Comparison of ENCODE assay signal across 19 cellular contexts in genomic region chr10:5506751-5507648, GRCh38. TPM values are rescaled to one million over a fixed set of nuclear protein-coding genes. Genes with fewer than 3 reads are reported as not detected.
DNase-seq lines count a peak whose midpoint lies in the region; ATAC-seq and TF ChIP-seq lines count a peak whose summit lies in the region.
"Had no signal": no experiment of that assay in that cellular context is flagged by ENCODE, and none has a peak within 500 bp of the region (broad histone marks: within the 10 kb centered on the region; RNA-seq: fewer than 3 reads in every experiment).

No MANE protein-coding gene starts in this region.

- no peaks in the 10 kb centered on the region for H3K36me3 Mint-ChIP-seq in activated naive CD4-positive, alpha-beta T cell treated with anti-CD3 and anti-CD28 coated beads, Interleukin-2, amount 10 ng/mL, durations not matched to agents 7 days and 5 days
- no peaks in the 10 kb centered on the region for H3K36me3 Mint-ChIP-seq in activated naive CD4-positive, alpha-beta T cell treated with anti-CD3 and anti-CD28 coated beads for 36 hours (ENCODE audit: low read depth)

- in situ Hi-C loops in KBM-7 (cut with MboI; ENCODE audit: low pct_unique_long_range_greater_than_20kb, low sequenced_read_pairs) = no loop called here

- no peaks in the 10 kb centered on the region for H3K9me3 ChIP-seq in mucosa of descending colon

- no peak for TF ChIP-seq CTCF in mucosa of descending colon (IDR thresholded peaks at IDR 0.05)

- H3K27me3 Mint-ChIP-seq in activated naive CD4-positive, alpha-beta T cell treated with anti-CD3 and anti-CD28 coated beads, Interleukin-2, amount 10 ng/mL, durations not matched to agents 7 days and 5 days = peaks cover 55% of the 10 kb centered on the region
- peaks cover 1% of the 10 kb centered on the region for H3K27me3 Mint-ChIP-seq in activated naive CD4-positive, alpha-beta T cell treated with anti-CD3 and anti-CD28 coated beads for 36 hours (ENCODE audit: low read depth)

- H3K9me3 Mint-ChIP-seq in activated naive CD4-positive, alpha-beta T cell treated with anti-CD3 and anti-CD28 coated beads, Interleukin-2, amount 10 ng/mL, durations not matched to agents 7 days and 5 days = no peaks in the 10 kb centered on the region
- no peaks in the 10 kb centered on the region for H3K9me3 Mint-ChIP-seq in activated naive CD4-positive, alpha-beta T cell treated with anti-CD3 and anti-CD28 coated beads for 36 hours
- H3K9me3 Mint-ChIP-seq: GM23338 had no signal

- peak overlapping the region in 16 of 21 experiments; percentile 0 to 76 (median 64) for H3K27ac ChIP-seq in skin epidermis

- intact Hi-C loops in activated naive CD4-positive, alpha-beta T cell treated with anti-CD3 and anti-CD28 coated beads for 36 hours (cut with micrococcal nuclease) = no loop called here
- intact Hi-C loops in mucosa of descending colon (cut with DNase I, micrococcal nuclease) = no loop called here

- H3K4me1 Mint-ChIP-seq in activated naive CD4-positive, alpha-beta T cell treated with anti-CD3 and anti-CD28 coated beads, Interleukin-2, amount 10 ng/mL, durations not matched to agents 7 days and 5 days = no peaks in the 10 kb centered on the region
- H3K4me1 Mint-ChIP-seq in activated naive CD4-positive, alpha-beta T cell treated with anti-CD3 and anti-CD28 coated beads for 36 hours (ENCODE audit: low read depth) = peaks cover 1% of the 10 kb centered on the region

- DNase-seq in activated naive CD4-positive, alpha-beta T cell treated with anti-CD3 and anti-CD28 coated beads, Interleukin-2, amount 10 ng/mL, durations not matched to agents 7 days and 5 days = no peak
- DNase-seq in activated naive CD4-positive, alpha-beta T cell treated with anti-CD3 and anti-CD28 coated beads for 36 hours = no peak
- DNase-seq in dermis blood vessel endothelial cell = peak; percentile 15
- DNase-seq in mucosa of descending colon = peak in 2 of 3 donors; percentile 30 to 44
- no peak for DNase-seq in KBM-7
- no peak for DNase-seq in Ammon's horn (ENCODE audit: low spot score)
- DNase-seq: 8988T, C1 segment of cervical spinal cord, DMS153, EL, NCI-H1048, NCI-H1694, NCI-H69, PC-3 had no signal

- H3K4me3 ChIP-seq in mucosa of descending colon = no peak overlapping the region
- no peak overlapping the region for H3K4me3 ChIP-seq in skin epidermis
- H3K4me3 ChIP-seq: GM23338, K562 had no signal

- H3K36me3 ChIP-seq in mucosa of descending colon (ENCODE audit: low read depth) = no peaks in the 10 kb centered on the region

- H3K4me1 ChIP-seq in mucosa of descending colon (ENCODE audit: low read depth) = peaks cover 6% of the 10 kb centered on the region

- H3K4me3 Mint-ChIP-seq in activated naive CD4-positive, alpha-beta T cell treated with anti-CD3 and anti-CD28 coated beads, Interleukin-2, amount 10 ng/mL, durations not matched to agents 7 days and 5 days = no peak overlapping the region
- no peak overlapping the region for H3K4me3 Mint-ChIP-seq in activated naive CD4-positive, alpha-beta T cell treated with anti-CD3 and anti-CD28 coated beads for 36 hours
- H3K4me3 Mint-ChIP-seq: GM23338 had no signal

- peak overlapping the region; percentile 19 for H3K27ac Mint-ChIP-seq in activated naive CD4-positive, alpha-beta T cell treated with anti-CD3 and anti-CD28 coated beads, Interleukin-2, amount 10 ng/mL, durations not matched to agents 7 days and 5 days
- no peak overlapping the region for H3K27ac Mint-ChIP-seq in activated naive CD4-positive, alpha-beta T cell treated with anti-CD3 and anti-CD28 coated beads for 36 hours
- H3K27ac Mint-ChIP-seq: GM23338 had no signal

- ATAC-seq in mucosa of descending colon (no peak), HG02763 (IDR thresholded peaks at IDR 0.05; ENCODE audit: unreplicated experiment) (no peak)
- ATAC-seq: GM23338, K562, PC-3 had no signal

- CTCF ChIA-PET in activated naive CD4-positive, alpha-beta T cell treated with anti-CD3 and anti-CD28 coated beads, Interleukin-2, amount 10 ng/mL, durations not matched to agents 7 days and 5 days (lab: Charles Lee) = no interaction called here
- CTCF ChIA-PET in activated naive CD4-positive, alpha-beta T cell treated with anti-CD3 and anti-CD28 coated beads for 36 hours (lab: Charles Lee) = no interaction called here

RNA-seq across cellular contexts. Expression of gene CALML5, which starts 7.6 kb away (rescaled TPM):
- not detected for total RNA-seq in activated naive CD4-positive, alpha-beta T cell treated with anti-CD3 and anti-CD28 coated beads for 36 hours
- total RNA-seq in dermis blood vessel endothelial cell (not detected in 2 replicates), mucosa of descending colon (not detected)
- total RNA-seq: GM23338, K562, M059J, PC-3 had no signal

RNA-seq across cellular contexts. Expression of gene CALML3, which starts 17.8 kb away (rescaled TPM):
- not detected for total RNA-seq in activated naive CD4-positive, alpha-beta T cell treated with anti-CD3 and anti-CD28 coated beads for 36 hours
- total RNA-seq in dermis blood vessel endothelial cell (not detected in 2 replicates), mucosa of descending colon (under 1 TPM in 2 of 3 donors, not detected in 1; 0.09 to 0.17 TPM)
- total RNA-seq: GM23338, K562, M059J, PC-3 had no signal

Comparison
In these comparisons a context has a peak if more than half of its experiments do, and no peak if none do; other contexts are left out.
1. DNase-seq: peak in dermis blood vessel endothelial cell (single experiment) and mucosa of descending colon (2 of 3); none in activated naive CD4-positive, alpha-beta T cell treated with anti-CD3 and anti-CD28 coated beads, Interleukin-2, amount 10 ng/mL, durations not matched to agents 7 days and 5 days (single experiment), activated naive CD4-positive, alpha-beta T cell treated with anti-CD3 and anti-CD28 coated beads for 36 hours (single experiment), KBM-7 (single experiment) and Ammon's horn (single experiment).